1 cellular context compared by ENCODE assay signal in the genomic region with DNA sequence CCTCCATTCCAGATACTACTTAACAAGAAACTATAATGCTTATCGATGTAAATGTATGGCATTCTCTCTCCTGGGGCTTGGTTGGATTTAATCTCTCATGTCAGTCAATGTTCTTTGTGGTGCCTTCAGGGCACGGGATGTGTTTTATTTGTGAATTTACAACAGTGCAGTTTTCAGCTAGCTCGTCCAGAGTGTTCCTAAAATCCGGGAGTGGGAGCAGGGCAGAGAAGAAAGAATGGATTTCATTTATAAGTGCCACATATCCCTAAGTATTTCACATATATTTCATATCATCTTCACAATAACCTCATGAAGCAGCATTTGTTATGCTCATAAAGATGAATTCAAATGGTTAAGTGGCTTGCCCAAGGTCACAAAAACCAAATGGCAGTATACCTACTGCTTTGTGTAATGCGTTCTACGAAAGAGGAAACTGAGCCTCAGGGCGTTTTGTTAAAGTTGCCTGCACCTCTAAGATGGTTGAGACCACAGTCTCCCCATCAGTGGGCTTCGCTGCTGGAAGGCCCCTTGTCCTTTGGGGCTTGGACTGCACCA.
TF ChIP-seq lines count a peak whose summit lies in the region.

No MANE protein-coding gene starts in this region.

TF ChIP-seq in IMR-90, 13 proteins besides CTCF, POLR2A, EP300 and RAD21 (continued from another document):
- TF ChIP-seq BHLHE40 (IDR thresholded peaks at IDR 0.05; ENCODE audit: low read depth, low read length) (no peak), CEBPB (IDR thresholded peaks at IDR 0.05; ENCODE audit: low read depth, low read length) (no peak), CHD1 (IDR thresholded peaks at IDR 0.05; ENCODE audit: low read depth, low read length) (no peak), MAZ (IDR thresholded peaks at IDR 0.05; ENCODE audit: borderline replicate concordance, low read depth, low read length) (no peak)
TF ChIP-seq in IMR-90: peak in this region for 0.
